10 cellular contexts compared by ENCODE assay signal in the genomic region with DNA sequence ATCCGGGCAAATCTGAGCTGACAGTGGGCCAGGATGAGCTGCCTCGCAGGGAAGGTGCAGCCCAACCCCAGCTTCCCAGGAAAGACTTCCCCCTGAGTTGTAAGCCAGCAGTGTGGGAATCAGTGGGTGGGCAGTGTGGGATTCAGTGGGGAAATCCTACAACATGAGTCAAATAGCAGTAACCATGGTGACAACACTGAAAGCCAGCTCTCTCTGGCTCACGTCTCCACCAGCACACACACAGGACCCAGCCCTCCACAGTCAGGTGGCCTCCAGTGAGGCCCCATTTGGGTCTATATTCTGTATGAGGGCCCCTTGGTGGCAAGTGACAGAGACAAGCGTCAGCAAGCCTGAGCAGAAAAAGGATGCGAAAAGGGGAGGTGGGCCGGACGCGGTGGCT. TPM values are rescaled to one million over a fixed set of nuclear protein-coding genes. Genes with fewer than 3 reads are reported as not detected.
DNase-seq lines count a peak whose midpoint lies in the region; ATAC-seq, FAIRE-seq and TF ChIP-seq lines count a peak whose summit lies in the region.
"Had no signal": no experiment of that assay in that cellular context is flagged by ENCODE, and none has a peak within 500 bp of the region (broad histone marks: within the 10 kb centered on the region; RNA-seq: fewer than 3 reads in every experiment).

No MANE protein-coding gene starts in this region.

- intact Hi-C loops in pancreas (cut with DNase I): no loop called here

- no peak for TF ChIP-seq POLR2A in Peyer's patch (IDR thresholded peaks at IDR 0.05)

- H3K27me3 ChIP-seq in BJ (ENCODE audit: control insufficient read depth, insufficient read depth, low read length) (no peaks in the 10 kb centered on the region), Peyer's patch (no peaks in the 10 kb centered on the region), pancreas (no peaks in the 10 kb centered on the region), Karpas-422 (ENCODE audit: low read length) (no peaks in the 10 kb centered on the region)
- H3K27me3 ChIP-seq: dorsolateral prefrontal cortex had no signal

- H3K27ac ChIP-seq in Peyer's patch (peak overlapping the region; percentile 17 to 90 (median 76)), pancreas (peak overlapping the region in 3 of 4 donors; percentile 24 to 64 (median 59)), Karpas-422 (ENCODE audit: low read length) (no peak overlapping the region)

- H3K36me3 Mint-ChIP-seq in effector memory CD8-positive, alpha-beta T cell (ENCODE audit: insufficient read depth): no peaks in the 10 kb centered on the region

- no peak overlapping the region for H3K4me3 Mint-ChIP-seq in effector memory CD8-positive, alpha-beta T cell
- H3K4me3 Mint-ChIP-seq: activated B cell treated with CpG ODN at 0.5 μM for 24 hours had no signal

- POLR2A ChIA-PET in BJ (lab: Charles Lee): interaction anchor here (0.6 kb wide), 1 partner anchor 15 kb away, joined by 3 read pairs; no protein-coding TSS in a partner anchor

- no peaks in the 10 kb centered on the region for H3K36me3 ChIP-seq in BJ (ENCODE audit: control insufficient read depth, insufficient read depth, low read length)
- no peaks in the 10 kb centered on the region for H3K36me3 ChIP-seq in Peyer's patch
- no peaks in the 10 kb centered on the region for H3K36me3 ChIP-seq in pancreas
- H3K36me3 ChIP-seq in Karpas-422 (ENCODE audit: insufficient read depth, low read length): no peaks in the 10 kb centered on the region

- no peaks in the 10 kb centered on the region for H3K27me3 Mint-ChIP-seq in effector memory CD8-positive, alpha-beta T cell
- H3K27me3 Mint-ChIP-seq: activated B cell treated with CpG ODN at 0.5 μM for 24 hours had no signal

- no peak overlapping the region for H3K4me2 ChIP-seq in Karpas-422 (ENCODE audit: low read depth, low read length, poor library complexity, severe bottlenecking)

- peaks cover 22 to 24% of the 10 kb centered on the region in 2 donors for H3K4me1 Mint-ChIP-seq in effector memory CD8-positive, alpha-beta T cell (ENCODE audit: low read depth in 2 of 2)

- H3K27ac Mint-ChIP-seq in effector memory CD8-positive, alpha-beta T cell: no peak overlapping the region
- H3K27ac Mint-ChIP-seq: activated B cell treated with CpG ODN at 0.5 μM for 24 hours had no signal

- H2AFZ ChIP-seq in Karpas-422 (ENCODE audit: low read length): no peak overlapping the region

- H3K4me3 ChIP-seq in BJ (ENCODE audit: low read depth, low read length) (no peak overlapping the region), Peyer's patch (peak overlapping the region in 1 of 4 donors; percentile 2), pancreas (no peak overlapping the region), Karpas-422 (ENCODE audit: low read length) (no peak overlapping the region)
- H3K4me3 ChIP-seq: dorsolateral prefrontal cortex had no signal

- 69 to 70% methylated on average over 8 of the region's 8 CpGs for WGBS in pancreas, 2 donors

- ATAC-seq in esophagus mucosa (peak; percentile 18), pancreas (peak; percentile 12 to 38 (median 27))
- ATAC-seq in effector memory CD8-positive, alpha-beta T cell (replicated peaks): no peak

- H3K9me2 ChIP-seq in Karpas-422 (replicated peaks; ENCODE audit: insufficient read depth, low read length): no peaks in the 10 kb centered on the region

- H3K79me2 ChIP-seq in Karpas-422 (ENCODE audit: low read length): no peaks in the 10 kb centered on the region

- no peaks in the 10 kb centered on the region for H3K9me3 Mint-ChIP-seq in effector memory CD8-positive, alpha-beta T cell
- H3K9me3 Mint-ChIP-seq: activated B cell treated with CpG ODN at 0.5 μM for 24 hours had no signal

- H3K9me3 ChIP-seq in Peyer's patch: no peaks in the 10 kb centered on the region
- no peaks in the 10 kb centered on the region for H3K9me3 ChIP-seq in pancreas
- no peaks in the 10 kb centered on the region for H3K9me3 ChIP-seq in Karpas-422 (ENCODE audit: low read length)

- peaks cover 6 to 73% (median 14%) of the 10 kb centered on the region in 4 donors for H3K4me1 ChIP-seq in Peyer's patch
- peaks cover 11 to 15% (median 13%) of the 10 kb centered on the region in 3 donors for H3K4me1 ChIP-seq in pancreas
- peaks cover 17% of the 10 kb centered on the region for H3K4me1 ChIP-seq in Karpas-422 (ENCODE audit: low read length)

- H3K9ac ChIP-seq in Karpas-422 (ENCODE audit: low read length): no peak overlapping the region

- no peak for TF ChIP-seq CTCF in BJ (IDR thresholded peaks at IDR 0.05; ENCODE audit: insufficient read depth, low read depth, low read length)
- no peak for TF ChIP-seq CTCF in Peyer's patch (IDR thresholded peaks at IDR 0.05)
- no peak for TF ChIP-seq CTCF in pancreas (IDR thresholded peaks at IDR 0.05)

- DNase-seq in BJ (ENCODE audit: low read depth): peak; percentile 83
- DNase-seq in Peyer's patch: no peak
- no peak for DNase-seq in pancreas
- no peak for DNase-seq in effector memory CD8-positive, alpha-beta T cell
- DNase-seq in Karpas-422: no peak
- no peak for DNase-seq in NCI-H82 (lab: John Stamatoyannopoulos, UW)
- no peak for DNase-seq in KG1 (lab: John Stamatoyannopoulos, UW)
- DNase-seq: activated B cell treated with CpG ODN at 0.5 μM for 24 hours had no signal

- CTCF ChIA-PET in BJ (lab: Yijun Ruan, JAX): no interaction called here

- FAIRE-seq in pancreas (lab: Jason Lieb, UNC): no peak

- no peaks in the 10 kb centered on the region; the same call in 1 of the 2 replicates for H4K20me1 ChIP-seq in Karpas-422 (ENCODE audit: insufficient read depth, low read depth, low read length)

RNA-seq across cellular contexts. Expression of a gene that starts 6.0 kb away (rescaled TPM):
- 182 and 197 TPM in 2 replicates for polyA plus RNA-seq in BJ (2011; rRNA removed)
- polyA minus RNA-seq in BJ (2011; rRNA and poly(A)+ RNA removed): 35.8 and 47.8 TPM in 2 replicates
- total RNA-seq in Peyer's patch: 1,000 to 10,000 TPM in 3 of 4 donors, 100 to 1,000 TPM in 1; 242 to 1,284 (median 1,203) TPM
- 211 TPM for total RNA-seq in esophagus mucosa
- total RNA-seq in pancreas: 10 to 100 TPM; 22.6 to 77.8 (median 40.6) TPM
- 10 to 100 TPM; 53.1 to 74.7 TPM for polyA plus RNA-seq in pancreas
- total RNA-seq in Karpas-422 (2014; rRNA removed; shearing (Covaris generic); ENCODE audit: low replicate concordance): not detected in 2 replicates

Comparison
In these comparisons a context has a peak if more than half of its experiments do, and no peak if none do; other contexts are left out.
1. RNA of a gene that starts 6.0 kb away (total RNA-seq): 242 to 1,284 TPM in Peyer's patch, 211 TPM in esophagus mucosa (single experiment) and 22.6 to 77.8 TPM in pancreas; not detected in Karpas-422; every median in the first group is over 10 times any median in the second.